7 cellular contexts compared by ENCODE assay signal in genomic region chr19:13277104-13277809, GRCh38.
DNase-seq lines count a peak whose midpoint lies in the region; ATAC-seq and TF ChIP-seq lines count a peak whose summit lies in the region.

No MANE protein-coding gene starts in this region.

- 44 to 51% (median 49%) methylated on average over 17 of the region's 17 CpGs for WGBS in psoas muscle, 3 donors

- peak; percentile 86 to 97 (median 88) for ATAC-seq in psoas muscle

- no peaks in the 10 kb centered on the region for H3K36me3 ChIP-seq in psoas muscle (ENCODE audit: insufficient read depth in 1 of 2, low read depth in 1 of 2)
- no peaks in the 10 kb centered on the region for H3K36me3 ChIP-seq in uterus

- H3K27me3 ChIP-seq in psoas muscle (ENCODE audit: insufficient read depth in 3 of 3, low read length in 2 of 3) (peaks cover 0 to 11% (median 0%) of the 10 kb centered on the region in 3 donors), uterus (no peaks in the 10 kb centered on the region)

- TF ChIP-seq POLR2A in uterus (IDR thresholded peaks at IDR 0.05), result no peak

- peak; percentile 56 for TF ChIP-seq CTCF in GM12872 (IDR thresholded peaks at IDR 0.05; ENCODE audit: insufficient read depth, low read depth, low read length)
- TF ChIP-seq CTCF in psoas muscle (IDR thresholded peaks at IDR 0.05), result peak; percentile 67
- TF ChIP-seq CTCF in uterus (IDR thresholded peaks at IDR 0.05), result peak; percentile 52 to 87 (median 70)

- peak; percentile 86 to 91 for DNase-seq in Kasumi-1 (lab: John Stamatoyannopoulos, UW)
- peak; percentile 61 for DNase-seq in SK-N-DZ (ENCODE audit: low spot score)
- DNase-seq in activated effector memory CD4-positive, alpha-beta T cell treated with anti-CD3 and anti-CD28 coated beads, Interleukin-2, amount 50 U/mL, for 16 hours, result peak; percentile 76
- DNase-seq in glomerular endothelial cell (ENCODE audit: extremely low read depth, low read depth, low spot score), result peak; percentile 69
- DNase-seq in psoas muscle, result peak; percentile 28 to 59
- DNase-seq in uterus, result peak; percentile 24 to 38

- H3K4me3 ChIP-seq in psoas muscle (no peak overlapping the region), uterus (no peak overlapping the region)

- H3K9me3 ChIP-seq in psoas muscle (no peaks in the 10 kb centered on the region), uterus (no peaks in the 10 kb centered on the region)

- intact Hi-C loops in psoas muscle (cut with DNase I) (loop anchor here (1.0 to 5.0 kb wide), 4 partner anchors 310 to 585 kb away; no protein-coding TSS in a partner anchor), uterus (cut with DNase I; ENCODE audit: low total_unique reads) (no loop called here)

- no peaks in the 10 kb centered on the region for H3K4me1 ChIP-seq in psoas muscle
- H3K4me1 ChIP-seq in uterus, result no peaks in the 10 kb centered on the region

- H3K27ac ChIP-seq in psoas muscle (no peak overlapping the region), uterus (no peak overlapping the region)

Comparison
In these comparisons a context has a peak if more than half of its experiments do, and no peak if none do; other contexts are left out.
1. DNase-seq: peak in every context shown above with its lines; median percentile 88 in Kasumi-1; 76 in activated effector memory CD4-positive, alpha-beta T cell treated with anti-CD3 and anti-CD28 coated beads, Interleukin-2, amount 50 U/mL, for 16 hours; 69 in glomerular endothelial cell; 61 in SK-N-DZ; 44 in psoas muscle; 31 in uterus.